18 cellular contexts compared by ENCODE assay signal in genomic region chr2:136075466-136075865, GRCh38. TPM values are rescaled to one million over a fixed set of nuclear protein-coding genes. Genes with fewer than 3 reads are reported as not detected.
DNase-seq lines count a peak whose midpoint lies in the region; ATAC-seq, FAIRE-seq and TF ChIP-seq lines count a peak whose summit lies in the region.
"Had no signal": no experiment of that assay in that cellular context is flagged by ENCODE, and none has a peak within 500 bp of the region (broad histone marks: within the 10 kb centered on the region; RNA-seq: fewer than 3 reads in every experiment).

No MANE protein-coding gene starts in this region.

- DNase-seq in NCI-H2227 (lab: John Stamatoyannopoulos, UW; ENCODE audit: unreplicated experiment) (peak; percentile 13), NCI-H2227 treated with DMSO at 0.1 percent for 48 hours (lab: John Stamatoyannopoulos, UW) (no peak), SJCRH30 (peak; percentile 34 to 64), kidney glomerular epithelial cell (lab: John Stamatoyannopoulos, UW) (peak; percentile 33), thyroid gland (peak; percentile 50 to 55), D721Med (ENCODE audit: insufficient read length, low spot score) (no peak)
- DNase-seq in activated CD8-positive, alpha-beta memory T cell treated with anti-CD3 and anti-CD28 coated beads, Interleukin-2, amount 50 U/mL, for 48 hours: no peak
- DNase-seq: Calu3; CD4-positive, CD25-positive, alpha-beta regulatory T cell; EL; H7; NCI-H2029; NCI-H524 treated with DMSO at 0.1 percent for 48 hours; PC-3 had no signal

- no peak for ATAC-seq in GM21619 (IDR thresholded peaks at IDR 0.05; ENCODE audit: unreplicated experiment)
- ATAC-seq: A549, PC-3 had no signal

- TF ChIP-seq POLR2A in thyroid gland (IDR thresholded peaks at IDR 0.05): no peak

- FAIRE-seq in D721Med (lab: Jason Lieb, UNC): no peak
- FAIRE-seq: A549 had no signal

- H3K4me1 ChIP-seq in SJCRH30 (peaks cover 10% of the 10 kb centered on the region), thyroid gland (peaks cover 16 to 17% of the 10 kb centered on the region in 2 donors)
- H3K4me1 ChIP-seq: A549 had no signal

- 41 to 42% methylated on average over 11 of the region's 11 CpGs for WGBS in thyroid gland, 2 donors

- H3K36me3 ChIP-seq in SJCRH30 (no peaks in the 10 kb centered on the region), thyroid gland (no peaks in the 10 kb centered on the region)

- intact Hi-C loops in thyroid gland (cut with DNase I): no loop called here

- TF ChIP-seq CTCF in thyroid gland (IDR thresholded peaks at IDR 0.05) (peak in 2 of 6 experiments; percentile 16 to 19), D721Med (IDR thresholded peaks at IDR 0.05; ENCODE audit: insufficient read depth, missing control alignments) (no peak)

- peak overlapping the region; percentile 65; the same call in 1 of the 2 replicates for H3K27ac ChIP-seq in SJCRH30
- no peak overlapping the region for H3K27ac ChIP-seq in thyroid gland
- H3K27ac ChIP-seq: A549, SK-N-MC had no signal

- H3K9me3 ChIP-seq in SJCRH30 (replicated peaks) (peaks cover 21% of the 10 kb centered on the region), thyroid gland (no peaks in the 10 kb centered on the region)
- H3K9me3 ChIP-seq: A549 had no signal

- H3K4me3 ChIP-seq in SJCRH30 (no peak overlapping the region; the same call in 1 of the 2 replicates), thyroid gland (replicated peaks in 1 of 3) (no peak overlapping the region)
- H3K4me3 ChIP-seq: A549, SK-N-MC had no signal

- H3K27me3 ChIP-seq in SJCRH30 (no peaks in the 10 kb centered on the region), thyroid gland (no peaks in the 10 kb centered on the region)

RNA-seq across cellular contexts. Expression of gene CXCR4, which starts 42.5 kb away (rescaled TPM):
- total RNA-seq in SJCRH30 (2014; rRNA removed; shearing (Covaris generic)): 161 and 164 TPM in 2 replicates
- total RNA-seq in thyroid gland: 10 to 100 TPM in 3 of 4 donors, 1 to 10 TPM in 1; 7.1 to 17.5 (median 13.5) TPM
- total RNA-seq: LHCN-M2 had no signal

Comparison
In these comparisons a context has a peak if more than half of its experiments do, and no peak if none do; other contexts are left out.
1. DNase-seq: peak in NCI-H2227 (single experiment), SJCRH30 (2 of 2), kidney glomerular epithelial cell (single experiment) and thyroid gland (2 of 2); none in NCI-H2227 treated with DMSO at 0.1 percent for 48 hours (single experiment), activated CD8-positive, alpha-beta memory T cell treated with anti-CD3 and anti-CD28 coated beads, Interleukin-2, amount 50 U/mL, for 48 hours (single experiment) and D721Med (single experiment).